ENCODE assay signal across 27 cellular contexts in genomic region chr20:22394583-22394982, GRCh38.
DNase-seq lines count a peak whose midpoint lies in the region; ATAC-seq, FAIRE-seq and TF ChIP-seq lines count a peak whose summit lies in the region.
"Had no signal": no experiment of that assay in that cellular context is flagged by ENCODE, and none has a peak within 500 bp of the region (broad histone marks: within the 10 kb centered on the region; RNA-seq: fewer than 3 reads in every experiment).

No MANE protein-coding gene starts in this region.

- H3K4me3 ChIP-seq in A549 (no peak overlapping the region), Panc1 (ENCODE audit: low read depth in 2 of 2, low read length in 2 of 2) (no peak overlapping the region)
- H3K4me3 ChIP-seq: BLaER1 treated with 17β-estradiol and CSF1 and Interleukin-3, amounts not matched to agents 10 nM and 100 nM; GM23338; Peyer's patch had no signal

- TF ChIP-seq EP300 in A549 (IDR thresholded peaks at IDR 0.05), result no peak

- DNase-seq in A549 (ENCODE audit: low read depth in 1 of 2, low spot score in 1 of 2) (no peak), DMS53 (lab: John Stamatoyannopoulos, UW) (peak; percentile 72), Panc1 (ENCODE audit: low read depth, low spot score) (no peak), epithelial cell of prostate (ENCODE audit: low read depth, low spot score) (no peak), type B pancreatic cell (ENCODE audit: extremely low spot score, unreplicated experiment) (no peak), NCI-H1436 treated with DMSO at 0.1 percent for 48 hours (lab: John Stamatoyannopoulos, UW) (no peak), LoVo (ENCODE audit: low spot score) (no peak)
- DNase-seq: Caco-2; CD4-positive, alpha-beta memory T cell; DMS 273 treated with DMSO at 0.1 percent for 48 hours; HCEC 1CT; IMR-90; MV-4-11; NCI-H1105 treated with DMSO at 0.1 percent for 48 hours; NCI-H187; NCI-H2227 treated with DMSO at 0.1 percent for 48 hours; NCI-H524 treated with DMSO at 0.1 percent for 48 hours; NK-92 treated with Interleukin-12 subunit alpha and Interleukin-12 subunit beta, amount 100 ng/mL, for 24 hours; Peyer's patch; T-helper 17 cell had no signal

- peaks cover 49% of the 10 kb centered on the region for H3K4me1 ChIP-seq in A549
- peaks cover 16% of the 10 kb centered on the region for H3K4me1 ChIP-seq in Panc1 (ENCODE audit: control insufficient read depth, insufficient read depth, low read length)
- H3K4me1 ChIP-seq: Caco-2, Peyer's patch had no signal

- H3K4me1 Mint-ChIP-seq in type B pancreatic cell (ENCODE audit: unreplicated experiment), result no peaks in the 10 kb centered on the region
- H3K4me1 Mint-ChIP-seq: CD4-positive, alpha-beta memory T cell; T-helper 17 cell had no signal

- no peaks in the 10 kb centered on the region for H3K36me3 ChIP-seq in Panc1 (ENCODE audit: control insufficient read depth, insufficient read depth, low read length)
- H3K36me3 ChIP-seq: BLaER1 treated with 17β-estradiol and CSF1 and Interleukin-3, amounts not matched to agents 10 nM and 100 nM; Peyer's patch had no signal

- POLR2A ChIA-PET in A549 (lab: Yijun Ruan, JAX) (interaction anchor here (0.9 to 1.9 kb wide), 3 partner anchors 9 to 189 kb away, joined by 3 to 6 read pairs (median 5); no protein-coding TSS in a partner anchor), Panc1 (lab: Charles Lee) (no interaction called here)

- H3K9me3 ChIP-seq in A549 (no peaks in the 10 kb centered on the region), Panc1 (ENCODE audit: control insufficient read depth, insufficient read depth, low read depth, low read length) (peaks cover 4% of the 10 kb centered on the region; the same call in 1 of the 2 replicates)
- H3K9me3 ChIP-seq: BLaER1 treated with 17β-estradiol and CSF1 and Interleukin-3, amounts not matched to agents 10 nM and 100 nM; Caco-2; Peyer's patch had no signal

- H3K27ac Mint-ChIP-seq in type B pancreatic cell, result no peak overlapping the region
- H3K27ac Mint-ChIP-seq: GM23338, T-helper 17 cell had no signal

- no peaks in the 10 kb centered on the region for H3K9me3 Mint-ChIP-seq in type B pancreatic cell
- H3K9me3 Mint-ChIP-seq: GM23338 had no signal

- H3K27ac ChIP-seq in A549 (peak overlapping the region; percentile 28 to 70), Panc1 (ENCODE audit: low read length) (peak overlapping the region; percentile 41; the same call in 1 of the 2 replicates), epithelial cell of prostate (peak overlapping the region; percentile 8)
- H3K27ac ChIP-seq: BLaER1 treated with 17β-estradiol and CSF1 and Interleukin-3, amounts not matched to agents 10 nM and 100 nM; KMS-11; Peyer's patch had no signal

- no peaks in the 10 kb centered on the region for H3K36me3 Mint-ChIP-seq in type B pancreatic cell
- H3K36me3 Mint-ChIP-seq: CD4-positive, alpha-beta memory T cell had no signal

- CTCF ChIA-PET in A549 (lab: Yijun Ruan, JAX) (interaction anchor here (0.9 to 3.5 kb wide), 7 partner anchors 9 to 192 kb away, joined by 3 to 25 read pairs (median 9); no protein-coding TSS in a partner anchor), Panc1 (lab: Charles Lee) (no interaction called here)

- no peak for TF ChIP-seq RAD21 in A549 (conservative IDR thresholded peaks at IDR 0.05 in 1 of 2, IDR thresholded peaks at IDR 0.05 in 1 of 2)

- H3K4me2 ChIP-seq in A549, result peak overlapping the region; percentile 9
- H3K4me2 ChIP-seq: GM23338, KMS-11 had no signal

- H3K27me3 Mint-ChIP-seq in type B pancreatic cell, result peaks cover 48% of the 10 kb centered on the region
- H3K27me3 Mint-ChIP-seq: CD4-positive, alpha-beta memory T cell; T-helper 17 cell had no signal

- BruUV-seq in Panc1 (replicated peaks; lab: Mats Ljungman, UMichigan), result no TSS peak

- no peaks in the 10 kb centered on the region for H3K27me3 ChIP-seq in Panc1 (ENCODE audit: control insufficient read depth, insufficient read depth, low read length)
- H3K27me3 ChIP-seq: BLaER1 treated with 17β-estradiol and CSF1 and Interleukin-3, amounts not matched to agents 10 nM and 100 nM; Peyer's patch had no signal

- in situ Hi-C loops in Panc1 (cut with HindIII; ENCODE audit: low pct_unique_long_range_greater_than_20kb, low sequenced_read_pairs), result no loop called here

- ATAC-seq in A549 (no peak), Panc1 (no peak), GM18511 (IDR thresholded peaks at IDR 0.05; ENCODE audit: unreplicated experiment) (no peak)
- ATAC-seq: GM23338, Right ventricle myocardium inferior, T-helper 17 cell had no signal

- FAIRE-seq in A549 (lab: Jason Lieb, UNC), result no peak
- FAIRE-seq: GM12891, HTR-8/SVneo had no signal

- TF ChIP-seq CTCF in A549 (IDR thresholded peaks at IDR 0.05) (no peak), Panc1 (IDR thresholded peaks at IDR 0.05) (no peak), type B pancreatic cell (conservative IDR thresholded peaks at IDR 0.05) (no peak)

- TF ChIP-seq POLR2A in A549 (IDR thresholded peaks at IDR 0.05; ENCODE audit: low read length), result no peak

- 83% methylated on average over 1 of the region's 1 CpG for WGBS in A549 (ENCODE audit: missing lambda C conversion rate)

- intact Hi-C loops in Panc1 (cut with micrococcal nuclease; ENCODE audit: unreplicated experiment), result no loop called here

- no peak overlapping the region for H3K4me3 Mint-ChIP-seq in type B pancreatic cell
- H3K4me3 Mint-ChIP-seq: CD4-positive, alpha-beta memory T cell; GM23338; T-helper 17 cell had no signal

TF ChIP-seq in A549, 52 proteins besides CTCF, POLR2A, EP300 and RAD21:
- TF ChIP-seq JUN (IDR thresholded peaks at IDR 0.05) (no peak), MAZ (IDR thresholded peaks at IDR 0.05; ENCODE audit: borderline replicate concordance, low read depth, low read length) (no peak), RFX5 (IDR thresholded peaks at IDR 0.05) (no peak), ZC3H11A (IDR thresholded peaks at IDR 0.05) (no peak), ZSCAN20 (CRISPR knock-in tag; IDR thresholded peaks at IDR 0.05) (no peak), KDM5A (IDR thresholded peaks at IDR 0.05) (no peak), ZFP36 (IDR thresholded peaks at IDR 0.05; ENCODE audit: borderline replicate concordance, partially characterized antibody) (no peak), HOXA7 (CRISPR knock-in tag; IDR thresholded peaks at IDR 0.05) (no peak), ZNF302 (CRISPR knock-in tag; IDR thresholded peaks at IDR 0.05) (no peak), CEBPB (IDR thresholded peaks at IDR 0.05) (no peak), TFCP2L1 (CRISPR knock-in tag; IDR thresholded peaks at IDR 0.05) (no peak), GATA3 (IDR thresholded peaks at IDR 0.05; ENCODE audit: borderline replicate concordance) (no peak), USF2 (IDR thresholded peaks at IDR 0.05) (no peak), NPAS2 (CRISPR knock-in tag; IDR thresholded peaks at IDR 0.05; ENCODE audit: borderline replicate concordance) (no peak), CHD2 (IDR thresholded peaks at IDR 0.05; ENCODE audit: low read length, partially characterized antibody) (no peak), KDM1A (IDR thresholded peaks at IDR 0.05; ENCODE audit: low read depth) (no peak), HES2 (IDR thresholded peaks at IDR 0.05) (no peak), JUNB (IDR thresholded peaks at IDR 0.05) (no peak)
